Comparison of ENCODE assay signal across 21 cellular contexts in genomic region chr22:44876921-44877320, GRCh38.
"Had no signal": no experiment of that assay in that cellular context is flagged by ENCODE, and none has a peak within 500 bp of the region (broad histone marks: within the 10 kb centered on the region; RNA-seq: fewer than 3 reads in every experiment).

No MANE protein-coding gene starts in this region.

- H3K27ac ChIP-seq: SJSA1, SK-N-MC had no signal

- H3K36me3 ChIP-seq: MG63, SJSA1 had no signal

- H3K9me3 ChIP-seq: MG63 had no signal

- H3K4me1 ChIP-seq: SJSA1 had no signal

- H3K27me3 ChIP-seq: SJSA1 had no signal

- DNase-seq: IMR-90, Karpas-422, KG1, MG63, NCI-H1092 treated with DMSO at 0.1 percent for 48 hours, NCI-H1436, NCI-H187, NCI-H2029, NCI-H2081 treated with DMSO at 0.1 percent for 48 hours, NCI-H2171, NCI-H226, NCI-H446, NCI-H510A, NCI-H524 treated with DMSO at 0.1 percent for 48 hours, NCI-H69, NCI-H774, Right ventricle myocardium superior, RPMI8226, SIG-M5 had no signal

- H3K4me3 ChIP-seq: MG63, SJSA1, SK-N-MC had no signal
